In genomic region chr18:55779461-55779710, GRCh38 we compare ENCODE assay signal across 8 cellular contexts.
A peak's percentile ranks its signal among the peaks of the same experiment; 100 is the strongest.
DNase-seq lines count a peak whose midpoint lies in the region; TF ChIP-seq lines count a peak whose summit lies in the region.

No MANE protein-coding gene starts in this region.

- peak overlapping the region; percentile 26 for H3K4me3 ChIP-seq in CD8-positive, alpha-beta memory T cell (ENCODE audit: low read length)
- peak overlapping the region; percentile 56 for H3K4me3 ChIP-seq in fibroblast of mammary gland (ENCODE audit: control insufficient read depth, low read depth, low read length)
- peak overlapping the region; percentile 31 to 53 for H3K4me3 ChIP-seq in neutrophil (ENCODE audit: low read depth in 1 of 2, low read length in 1 of 2)

- in situ Hi-C loops in GM13977 (cut with MboI; ENCODE audit: low pct_unique_long_range_greater_than_20kb, low sequenced_read_pairs, unreplicated experiment), result no loop called here

- POLR2A ChIA-PET in CD8-positive, alpha-beta memory T cell (lab: Charles Lee), result no interaction called here

- peaks cover 0 to 2% (median 0%) of the 10 kb centered on the region in 3 donors for H3K36me3 Mint-ChIP-seq in CD8-positive, alpha-beta memory T cell

- H3K4me1 Mint-ChIP-seq in CD8-positive, alpha-beta memory T cell, result peaks cover 0 to 7% (median 6%) of the 10 kb centered on the region in 3 donors

- H3K27me3 ChIP-seq in CD8-positive, alpha-beta memory T cell (ENCODE audit: insufficient read depth, low read length, poor library complexity, severe bottlenecking), result peaks cover 5% of the 10 kb centered on the region
- H3K27me3 ChIP-seq in neutrophil, result peaks cover 58% of the 10 kb centered on the region

- peaks cover 5 to 28% (median 8%) of the 10 kb centered on the region in 5 donors for H3K9me3 Mint-ChIP-seq in CD8-positive, alpha-beta memory T cell

- peak overlapping the region in 1 of 7 donors; percentile 15 for H3K4me3 Mint-ChIP-seq in CD8-positive, alpha-beta memory T cell

- no peak overlapping the region for H3K27ac ChIP-seq in CD8-positive, alpha-beta memory T cell (ENCODE audit: low read depth, low read length)
- H3K27ac ChIP-seq in neutrophil, result no peak overlapping the region

- peaks cover 18 to 37% of the 10 kb centered on the region in 2 donors for H3K27me3 Mint-ChIP-seq in CD8-positive, alpha-beta memory T cell

- DNase-seq in CD8-positive, alpha-beta memory T cell, result no peak
- DNase-seq in NCI-H526 treated with DMSO at 0.1 percent for 48 hours (lab: John Stamatoyannopoulos, UW), result peak; percentile 53
- no peak for DNase-seq in fibroblast of mammary gland (ENCODE audit: low read depth)
- DNase-seq in GM13977 (ENCODE audit: low spot score), result no peak
- DNase-seq in H4 (ENCODE audit: low spot score), result no peak
- no peak for DNase-seq in OCI-M2 (lab: John Stamatoyannopoulos, UW; ENCODE audit: unreplicated experiment)
- no peak for DNase-seq in SHP77 (lab: John Stamatoyannopoulos, UW)

- no peak overlapping the region for H3K27ac Mint-ChIP-seq in CD8-positive, alpha-beta memory T cell

- no peaks in the 10 kb centered on the region for H3K9me3 ChIP-seq in CD8-positive, alpha-beta memory T cell (ENCODE audit: low read length)
- no peaks in the 10 kb centered on the region for H3K9me3 ChIP-seq in neutrophil

- H3K4me1 ChIP-seq in CD8-positive, alpha-beta memory T cell (ENCODE audit: insufficient read depth, low read length), result no peaks in the 10 kb centered on the region
- peaks cover 14 to 22% of the 10 kb centered on the region in 2 experiments for H3K4me1 ChIP-seq in neutrophil (ENCODE audit: control insufficient read depth in 1 of 2, insufficient read depth in 1 of 2, low read depth in 1 of 2, low read length in 1 of 2)

- no peaks in the 10 kb centered on the region for H3K36me3 ChIP-seq in CD8-positive, alpha-beta memory T cell (ENCODE audit: insufficient read depth, low read length)
- H3K36me3 ChIP-seq in neutrophil, result no peaks in the 10 kb centered on the region

- TF ChIP-seq CTCF in fibroblast of mammary gland (conservative IDR thresholded peaks at IDR 0.05; ENCODE audit: control insufficient read depth, insufficient read depth, low read depth, low read length) (no peak), neutrophil (IDR thresholded peaks at IDR 0.05) (no peak), GM13977 (IDR thresholded peaks at IDR 0.05; ENCODE audit: extremely low read depth, insufficient read depth, missing control alignments) (no peak)

- CTCF ChIA-PET in CD8-positive, alpha-beta memory T cell (lab: Charles Lee), result no interaction called here
